ENCODE assay signal across 1 cellular context in the genomic region with DNA sequence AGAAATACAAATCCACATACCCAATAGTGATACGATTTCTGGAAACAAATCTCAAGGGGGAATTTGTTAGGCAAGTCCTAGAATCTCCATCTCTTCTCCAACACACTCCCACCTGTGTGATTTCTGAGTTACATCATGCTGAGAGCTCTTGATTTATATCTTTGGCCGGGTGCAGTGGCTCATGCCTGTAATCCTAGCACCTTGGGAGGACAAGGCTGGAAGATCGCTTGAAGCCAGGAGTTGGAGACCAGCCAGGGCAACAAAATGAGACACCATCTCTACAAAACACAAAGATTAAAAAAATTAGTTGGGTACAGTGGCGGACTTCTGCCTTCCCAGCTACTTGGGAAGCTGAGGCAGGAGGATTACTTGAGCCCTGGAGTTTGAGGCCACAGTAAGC.
TF ChIP-seq lines count a peak whose summit lies in the region.

No MANE protein-coding gene starts in this region.

TF ChIP-seq in K562, 482 proteins besides CTCF, POLR2A, EP300 and RAD21 (continued from another document and continues in another):
- TF ChIP-seq ARNT (IDR thresholded peaks at IDR 0.05): no peak
- no peak for TF ChIP-seq CHD4 (IDR thresholded peaks at IDR 0.05; ENCODE audit: insufficient read depth, insufficient replicate concordance, low read depth, low read length, poor library complexity, severe bottlenecking)
- TF ChIP-seq ZEB2 (IDR thresholded peaks at IDR 0.05): peak; percentile 77
- TF ChIP-seq, protein P1, sequence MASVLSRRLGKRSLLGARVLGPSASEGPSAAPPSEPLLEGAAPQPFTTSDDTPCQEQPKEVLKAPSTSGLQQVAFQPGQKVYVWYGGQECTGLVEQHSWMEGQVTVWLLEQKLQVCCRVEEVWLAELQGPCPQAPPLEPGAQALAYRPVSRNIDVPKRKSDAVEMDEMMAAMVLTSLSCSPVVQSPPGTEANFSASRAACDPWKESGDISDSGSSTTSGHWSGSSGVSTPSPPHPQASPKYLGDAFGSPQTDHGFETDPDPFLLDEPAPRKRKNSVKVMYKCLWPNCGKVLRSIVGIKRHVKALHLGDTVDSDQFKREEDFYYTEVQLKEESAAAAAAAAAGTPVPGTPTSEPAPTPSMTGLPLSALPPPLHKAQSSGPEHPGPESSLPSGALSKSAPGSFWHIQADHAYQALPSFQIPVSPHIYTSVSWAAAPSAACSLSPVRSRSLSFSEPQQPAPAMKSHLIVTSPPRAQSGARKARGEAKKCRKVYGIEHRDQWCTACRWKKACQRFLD (CRISPR knock-in tag; IDR thresholded peaks at IDR 0.05): 0 out of 2 replicates have a peak, but pooled peaks have one; percentile 38
- TF ChIP-seq L3MBTL2 (IDR thresholded peaks at IDR 0.05): peak; percentile 84
- no peak for TF ChIP-seq SREBF2 (CRISPR knock-in tag; IDR thresholded peaks at IDR 0.05)
- peak; percentile 31; the same call in 1 of the 2 replicates for TF ChIP-seq CEBPG (CRISPR knock-in tag; IDR thresholded peaks at IDR 0.05)
- TF ChIP-seq CEBPG (tag; conservative IDR thresholded peaks at IDR 0.05 in 1 of 2, IDR thresholded peaks at IDR 0.05 in 1 of 2): peak; percentile 71 to 77
- TF ChIP-seq HNRNPLL (IDR thresholded peaks at IDR 0.05; ENCODE audit: low read depth, low read length, poor library complexity, severe bottlenecking): no peak
- TF ChIP-seq TEAD1 (CRISPR knock-in tag; IDR thresholded peaks at IDR 0.05): 0 out of 4 replicates have a peak, but pooled peaks of 1 of the 2 experiments have one; percentile 4
- TF ChIP-seq CGGBP1 (CRISPR knock-in tag; IDR thresholded peaks at IDR 0.05): no peak
- TF ChIP-seq THRB (CRISPR knock-in tag; conservative IDR thresholded peaks at IDR 0.05): no peak
- TF ChIP-seq STAT5B (CRISPR knock-in tag; IDR thresholded peaks at IDR 0.05): no peak
- peak; percentile 34; the same call in 1 of the 2 replicates for TF ChIP-seq SMARCE1 (IDR thresholded peaks at IDR 0.05)
- no peak for TF ChIP-seq SMC3 (conservative IDR thresholded peaks at IDR 0.05; ENCODE audit: insufficient read depth, low read depth, low read length)
- TF ChIP-seq ZNF589 (CRISPR knock-in tag; IDR thresholded peaks at IDR 0.05; ENCODE audit: low read depth): peak; percentile 32; the same call in 1 of the 2 replicates
- peak; percentile 74; the same call in 1 of the 2 replicates for TF ChIP-seq SMAD4 (CRISPR knock-in tag; conservative IDR thresholded peaks at IDR 0.05)
- TF ChIP-seq MEF2D (tag; conservative IDR thresholded peaks at IDR 0.05; ENCODE audit: low read depth): no peak
- TF ChIP-seq, protein P2, sequence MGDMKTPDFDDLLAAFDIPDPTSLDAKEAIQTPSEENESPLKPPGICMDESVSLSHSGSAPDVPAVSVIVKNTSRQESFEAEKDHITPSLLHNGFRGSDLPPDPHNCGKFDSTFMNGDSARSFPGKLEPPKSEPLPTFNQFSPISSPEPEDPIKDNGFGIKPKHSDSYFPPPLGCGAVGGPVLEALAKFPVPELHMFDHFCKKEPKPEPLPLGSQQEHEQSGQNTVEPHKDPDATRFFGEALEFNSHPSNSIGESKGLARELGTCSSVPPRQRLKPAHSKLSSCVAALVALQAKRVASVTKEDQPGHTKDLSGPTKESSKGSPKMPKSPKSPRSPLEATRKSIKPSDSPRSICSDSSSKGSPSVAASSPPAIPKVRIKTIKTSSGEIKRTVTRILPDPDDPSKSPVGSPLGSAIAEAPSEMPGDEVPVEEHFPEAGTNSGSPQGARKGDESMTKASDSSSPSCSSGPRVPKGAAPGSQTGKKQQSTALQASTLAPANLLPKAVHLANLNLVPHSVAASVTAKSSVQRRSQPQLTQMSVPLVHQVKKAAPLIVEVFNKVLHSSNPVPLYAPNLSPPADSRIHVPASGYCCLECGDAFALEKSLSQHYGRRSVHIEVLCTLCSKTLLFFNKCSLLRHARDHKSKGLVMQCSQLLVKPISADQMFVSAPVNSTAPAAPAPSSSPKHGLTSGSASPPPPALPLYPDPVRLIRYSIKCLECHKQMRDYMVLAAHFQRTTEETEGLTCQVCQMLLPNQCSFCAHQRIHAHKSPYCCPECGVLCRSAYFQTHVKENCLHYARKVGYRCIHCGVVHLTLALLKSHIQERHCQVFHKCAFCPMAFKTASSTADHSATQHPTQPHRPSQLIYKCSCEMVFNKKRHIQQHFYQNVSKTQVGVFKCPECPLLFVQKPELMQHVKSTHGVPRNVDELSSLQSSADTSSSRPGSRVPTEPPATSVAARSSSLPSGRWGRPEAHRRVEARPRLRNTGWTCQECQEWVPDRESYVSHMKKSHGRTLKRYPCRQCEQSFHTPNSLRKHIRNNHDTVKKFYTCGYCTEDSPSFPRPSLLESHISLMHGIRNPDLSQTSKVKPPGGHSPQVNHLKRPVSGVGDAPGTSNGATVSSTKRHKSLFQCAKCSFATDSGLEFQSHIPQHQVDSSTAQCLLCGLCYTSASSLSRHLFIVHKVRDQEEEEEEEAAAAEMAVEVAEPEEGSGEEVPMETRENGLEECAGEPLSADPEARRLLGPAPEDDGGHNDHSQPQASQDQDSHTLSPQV (IDR thresholded peaks at IDR 0.05): peak; percentile 51; the same call in 1 of the 2 replicates
- TF ChIP-seq HOXB6 (CRISPR knock-in tag; IDR thresholded peaks at IDR 0.05; ENCODE audit: borderline replicate concordance): no peak
- TF ChIP-seq MGA (IDR thresholded peaks at IDR 0.05): peak; percentile 23; the same call in 1 of the 2 replicates
- no peak for TF ChIP-seq KAT7 (CRISPR knock-in tag; IDR thresholded peaks at IDR 0.05; ENCODE audit: borderline replicate concordance)
- no peak for TF ChIP-seq BRF2 (IDR thresholded peaks at IDR 0.05; ENCODE audit: borderline replicate concordance, insufficient read depth, insufficient read length)
- TF ChIP-seq BHLHE40 (IDR thresholded peaks at IDR 0.05; ENCODE audit: low read length): no peak
- no peak for TF ChIP-seq SFPQ (IDR thresholded peaks at IDR 0.05; ENCODE audit: low read depth, low read length)
- 0 out of 2 replicates have a peak, but pooled peaks have one; percentile 12 for TF ChIP-seq SMARCA4 (IDR thresholded peaks at IDR 0.05)
- no peak for TF ChIP-seq CBX5 (IDR thresholded peaks at IDR 0.05; ENCODE audit: borderline replicate concordance, low read depth)
